Comparison of ENCODE assay signal across 12 cellular contexts in the genomic region with DNA sequence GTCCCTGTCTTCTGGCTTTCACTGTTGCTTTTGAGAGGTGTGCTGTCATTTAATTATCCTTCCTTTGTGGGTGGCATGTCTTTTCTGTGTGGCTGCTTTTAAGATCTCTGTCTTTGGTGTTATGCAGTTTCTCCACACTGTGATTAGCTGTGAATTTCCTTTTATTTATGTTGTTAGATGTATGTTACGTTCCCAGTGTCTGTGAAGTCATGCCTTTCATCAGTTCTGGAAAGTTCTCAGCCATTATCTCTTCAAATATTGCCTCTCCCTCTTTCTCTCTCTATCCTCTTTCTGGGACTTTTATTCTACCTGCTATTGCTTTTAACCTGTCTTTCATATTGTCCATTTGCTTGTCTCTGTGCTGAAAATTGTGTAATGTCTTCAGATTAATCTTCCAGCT. TPM values are rescaled to one million over a fixed set of nuclear protein-coding genes. Genes with fewer than 3 reads are reported as not detected.
"Had no signal": no experiment of that assay in that cellular context is flagged by ENCODE, and none has a peak within 500 bp of the region (broad histone marks: within the 10 kb centered on the region; RNA-seq: fewer than 3 reads in every experiment).

No MANE protein-coding gene starts in this region.

- FAIRE-seq: H1, H54 had no signal

- H3K4me2 ChIP-seq: GM23338 had no signal

- ATAC-seq: GM23338, HCT116 had no signal

- H3K36me3 ChIP-seq: HAP-1 had no signal

- H3K4me1 ChIP-seq: HAP-1 had no signal

- DNase-seq: GM23248, GOT3, H7, H9, HCEC 1CT, HFFc6 had no signal

- H3K9ac ChIP-seq: GM23248 had no signal

- H3K27ac ChIP-seq: GM23248 had no signal

- H3K4me3 ChIP-seq: GM23248, GM23338, HAP-1 had no signal

- H3K9me3 ChIP-seq: HAP-1 had no signal

- H2AFZ ChIP-seq: GM23248, GM23338 had no signal

RNA-seq across cellular contexts. Expression of a gene that starts 21.0 kb away (rescaled TPM):
- total RNA-seq: GM23248, GM23338, H1, H4, H9, HFFc6 had no signal
- polyA plus RNA-seq: GM23248, GM23338, H1 had no signal
